In genomic region chr3:152177757-152178156, GRCh38 we compare ENCODE assay signal across 12 cellular contexts.
DNase-seq lines count a peak whose midpoint lies in the region; ATAC-seq and TF ChIP-seq lines count a peak whose summit lies in the region.
"Had no signal": no experiment of that assay in that cellular context is flagged by ENCODE, and none has a peak within 500 bp of the region (broad histone marks: within the 10 kb centered on the region; RNA-seq: fewer than 3 reads in every experiment).

No MANE protein-coding gene starts in this region.

- no peak for TF ChIP-seq CTCF in chondrocyte (IDR thresholded peaks at IDR 0.05)

- H3K9me3 Mint-ChIP-seq in chondrocyte (ENCODE audit: low read depth): no peaks in the 10 kb centered on the region

- no peak for DNase-seq in chondrocyte (ENCODE audit: low spot score)
- DNase-seq in NCI-H2196 treated with DMSO at 0.1 percent for 48 hours (lab: John Stamatoyannopoulos, UW; ENCODE audit: unreplicated experiment): no peak
- no peak for DNase-seq in kidney glomerular epithelial cell (lab: John Stamatoyannopoulos, UW)
- DNase-seq in left colon: no peak
- DNase-seq: NCI-H1105 treated with DMSO at 0.1 percent for 48 hours; stimulated activated CD4-positive, alpha-beta T cell treated with anti-CD3 and anti-CD28 coated beads, Interleukin-1b, Interleukin-23, amount 100 ng/mL, for 48 hours; T-helper 17 cell had no signal

- H3K27me3 Mint-ChIP-seq in chondrocyte (ENCODE audit: low read depth): no peaks in the 10 kb centered on the region
- H3K27me3 Mint-ChIP-seq: brain, T-helper 17 cell had no signal

- H3K4me3 Mint-ChIP-seq in chondrocyte (ENCODE audit: unreplicated experiment): no peak overlapping the region
- H3K4me3 Mint-ChIP-seq: brain, T-helper 17 cell had no signal

- H3K36me3 Mint-ChIP-seq in chondrocyte (ENCODE audit: low read depth): no peaks in the 10 kb centered on the region
- H3K36me3 Mint-ChIP-seq: brain had no signal

- ATAC-seq in GM18858 (IDR thresholded peaks at IDR 0.05; ENCODE audit: unreplicated experiment) (peak; percentile 82), GM21529 (IDR thresholded peaks at IDR 0.05; ENCODE audit: unreplicated experiment) (peak; percentile 81), HG03103 (IDR thresholded peaks at IDR 0.05; ENCODE audit: low read depth, unreplicated experiment) (peak; percentile 52), left colon (no peak)
- no peak for ATAC-seq in activated CD4-positive, CD25-positive, alpha-beta regulatory T cell treated with anti-CD3 and anti-CD28 coated beads, Interleukin-2, amount 50 U/mL, for 24 hours
- ATAC-seq: T-helper 17 cell had no signal

- peaks cover 40% of the 10 kb centered on the region for H3K4me1 Mint-ChIP-seq in chondrocyte (ENCODE audit: low read depth)

- H3K27ac Mint-ChIP-seq in chondrocyte (ENCODE audit: unreplicated experiment): peak overlapping the region; percentile 32
- H3K27ac Mint-ChIP-seq: brain, T-helper 17 cell had no signal

- intact Hi-C loops in left colon (cut with DNase I, micrococcal nuclease): no loop called here

Comparison
In these comparisons a context has a peak if more than half of its experiments do, and no peak if none do; other contexts are left out.
1. ATAC-seq: peak in GM18858 (single experiment), GM21529 (single experiment) and HG03103 (single experiment); none in activated CD4-positive, CD25-positive, alpha-beta regulatory T cell treated with anti-CD3 and anti-CD28 coated beads, Interleukin-2, amount 50 U/mL, for 24 hours (0 of 2) and left colon (single experiment).